In genomic region chr1:61966450-61967225, GRCh38 we compare ENCODE assay signal across 7 cellular contexts.
A peak's percentile ranks its signal among the peaks of the same experiment; 100 is the strongest.
DNase-seq lines count a peak whose midpoint lies in the region; TF ChIP-seq lines count a peak whose summit lies in the region.
"Not testable (repeated sequence)": the region's sequence is repeated elsewhere in the genome, so short reads cannot be mapped to it uniquely, and the experiment has no call there.

No MANE protein-coding gene starts in this region.

- not testable (repeated sequence) for H3K9me3 ChIP-seq in HUES6 (ENCODE audit: control insufficient read depth, insufficient read depth, low read depth, low read length); SK-N-SH; mammary epithelial cell (replicated peaks; ENCODE audit: insufficient read depth, low read length); iPS-20b (ENCODE audit: insufficient read depth, low read depth, low read length); smooth muscle cell (replicated peaks; ENCODE audit: low read depth)

- H2AFZ ChIP-seq in SK-N-SH (ENCODE audit: low read depth) (peak overlapping the region; percentile 2; the same call in 1 of the 2 replicates), mammary epithelial cell (ENCODE audit: low read depth, low read length) (peak overlapping the region; percentile 7)
- H2AFZ ChIP-seq in smooth muscle cell (ENCODE audit: low read depth): not testable (repeated sequence)

- DNase-seq in SK-N-SH; mesothelial cell of epicardium (ENCODE audit: low spot score in 2 of 2, unreplicated experiment in 2 of 2); smooth muscle cell (lab: John Stamatoyannopoulos, UW; ENCODE audit: unreplicated experiment): not testable (repeated sequence)
- peak; percentile 63 for DNase-seq in mammary epithelial cell
- peak; percentile 22 for DNase-seq in epithelial cell of prostate (ENCODE audit: low read depth, low spot score)

- H3K9ac ChIP-seq in HUES6 (ENCODE audit: low read length); SK-N-SH; mammary epithelial cell (ENCODE audit: insufficient read depth, low read length); smooth muscle cell (ENCODE audit: low read depth): not testable (repeated sequence)
- H3K9ac ChIP-seq in iPS-20b (ENCODE audit: low read depth, low read length): peak overlapping the region; percentile 22; the same call in 1 of the 2 replicates

- H3K79me2 ChIP-seq in SK-N-SH (ENCODE audit: insufficient read depth); mammary epithelial cell (ENCODE audit: insufficient read depth, low read length); smooth muscle cell (ENCODE audit: low read depth): not testable (repeated sequence)

- H3K27me3 Mint-ChIP-seq in mesothelial cell of epicardium (ENCODE audit: low read depth): not testable (repeated sequence)

- not testable (repeated sequence) for H3K36me3 ChIP-seq in HUES6 (ENCODE audit: control insufficient read depth, insufficient read depth, low read length); SK-N-SH (replicated peaks in 1 of 2; ENCODE audit: control insufficient read depth in 1 of 2, insufficient read depth in 2 of 2, low read length in 1 of 2); mammary epithelial cell (ENCODE audit: insufficient read depth, low read length); iPS-20b (ENCODE audit: insufficient read depth, low read depth, low read length); smooth muscle cell (ENCODE audit: low read depth)

- H4K20me1 ChIP-seq in SK-N-SH (ENCODE audit: insufficient read depth); mammary epithelial cell (ENCODE audit: insufficient read depth, low read length); smooth muscle cell (ENCODE audit: low read depth): not testable (repeated sequence)

- H3K27ac ChIP-seq in HUES6 (ENCODE audit: low read depth, low read length) (peak overlapping the region; percentile 64), epithelial cell of prostate (peak overlapping the region; percentile 51), smooth muscle cell (ENCODE audit: low read depth) (peak overlapping the region; percentile 84)
- H3K27ac ChIP-seq in SK-N-SH (ENCODE audit: low read depth in 2 of 2, low read length in 1 of 2); mammary epithelial cell (ENCODE audit: insufficient read depth, low read depth, low read length); iPS-20b (ENCODE audit: low read length): not testable (repeated sequence)

- H3K36me3 Mint-ChIP-seq in mesothelial cell of epicardium: peaks cover 23% of the 10 kb centered on the region

- POLR2A ChIA-PET in SK-N-SH (lab: Yijun Ruan, JAX): not testable (repeated sequence)

- in situ Hi-C loops in mammary epithelial cell (cut with MboI; ENCODE audit: low sequenced_read_pairs in 2 of 2): not testable (repeated sequence)

- not testable (repeated sequence) for BruUV-seq in mammary epithelial cell (replicated peaks; lab: Mats Ljungman, UMichigan)

- peaks cover 21% of the 10 kb centered on the region for H3K4me1 Mint-ChIP-seq in mesothelial cell of epicardium

- H3K27ac Mint-ChIP-seq in mesothelial cell of epicardium: peak overlapping the region; percentile 87

- TF ChIP-seq CTCF in SK-N-SH (IDR thresholded peaks at IDR 0.05); mammary epithelial cell (conservative IDR thresholded peaks at IDR 0.05 in 1 of 2, IDR thresholded peaks at IDR 0.05 in 1 of 2; ENCODE audit: extremely low read depth in 1 of 2, insufficient read depth in 1 of 2, low read depth in 1 of 2, low read length in 2 of 2); mesothelial cell of epicardium (IDR thresholded peaks at IDR 0.05; ENCODE audit: unreplicated experiment); smooth muscle cell (IDR thresholded peaks at IDR 0.05; ENCODE audit: borderline replicate concordance, insufficient read depth, poor library complexity, severe bottlenecking): not testable (repeated sequence)

- WGBS in SK-N-SH (ENCODE audit: low lambda C conversion rate): 91% methylated on average over 9 of the region's 9 CpGs
- 57% methylated on average over 6 of the region's 9 CpGs for WGBS in mammary epithelial cell (ENCODE audit: low coverage, missing lambda C conversion rate)
- WGBS in smooth muscle cell (ENCODE audit: low lambda C conversion rate): 72% methylated on average over 9 of the region's 9 CpGs

- intact Hi-C loops in mammary epithelial cell (cut with micrococcal nuclease): not testable (repeated sequence)

- not testable (repeated sequence) for H3F3A ChIP-seq in SK-N-SH (replicated peaks; ENCODE audit: insufficient read depth); smooth muscle cell (ENCODE audit: low read depth)

- not testable (repeated sequence) for TF ChIP-seq EP300 in SK-N-SH (IDR thresholded peaks at IDR 0.05; ENCODE audit: borderline replicate concordance in 1 of 2, low read depth in 1 of 2, low read length in 1 of 2)

- H3K4me3 Mint-ChIP-seq in mesothelial cell of epicardium: not testable (repeated sequence)

- not testable (repeated sequence) for H3K27me3 ChIP-seq in HUES6 (ENCODE audit: control insufficient read depth, insufficient read depth, low read length); SK-N-SH (ENCODE audit: insufficient read depth); mammary epithelial cell (ENCODE audit: insufficient read depth, low read length); iPS-20b (ENCODE audit: insufficient read depth, low read length); smooth muscle cell (ENCODE audit: low read depth)

- dilution Hi-C loops in mammary epithelial cell (cut with HindIII; ENCODE audit: low sequenced_read_pairs): not testable (repeated sequence)

- not testable (repeated sequence) for H3K4me2 ChIP-seq in SK-N-SH; mammary epithelial cell (ENCODE audit: insufficient read depth, low read depth, low read length); smooth muscle cell

- not testable (repeated sequence) for H3K9me2 ChIP-seq in SK-N-SH

- not testable (repeated sequence) for H3K4me3 ChIP-seq in HUES6 (ENCODE audit: low read depth, low read length); SK-N-SH (ENCODE audit: low read depth in 2 of 2, low read length in 1 of 2); mammary epithelial cell (replicated peaks in 1 of 3; ENCODE audit: insufficient read depth in 1 of 3, low read depth in 2 of 3, low read length in 3 of 3); iPS-20b (ENCODE audit: low read length); smooth muscle cell

- CTCF ChIA-PET in SK-N-SH (lab: Yijun Ruan, JAX): interaction anchor here (0.8 kb wide), 1 partner anchor 128 kb away, joined by 3 read pairs; no protein-coding TSS in a partner anchor
- CTCF ChIA-PET in mammary epithelial cell (lab: Charles Lee; ENCODE audit: low non-redundant PET): not testable (repeated sequence)

- not testable (repeated sequence) for H3K4me1 ChIP-seq in HUES6 (ENCODE audit: control insufficient read depth, insufficient read depth, low read length); iPS-20b (ENCODE audit: insufficient read depth, low read length); smooth muscle cell (ENCODE audit: low read depth)
- peaks cover 3 to 12% of the 10 kb centered on the region in 2 experiments; a peak in 2 of 4 replicates for H3K4me1 ChIP-seq in SK-N-SH (ENCODE audit: control insufficient read depth in 1 of 2, insufficient read depth in 2 of 2, low read depth in 1 of 2, low read length in 1 of 2)
- H3K4me1 ChIP-seq in mammary epithelial cell (ENCODE audit: insufficient read depth, low read length): peaks cover 13% of the 10 kb centered on the region

- H3K9me3 Mint-ChIP-seq in mesothelial cell of epicardium: not testable (repeated sequence)

- not testable (repeated sequence) for TF ChIP-seq RAD21 in SK-N-SH (IDR thresholded peaks at IDR 0.05; ENCODE audit: low read length)
